25 cellular contexts compared by ENCODE assay signal in the genomic region with DNA sequence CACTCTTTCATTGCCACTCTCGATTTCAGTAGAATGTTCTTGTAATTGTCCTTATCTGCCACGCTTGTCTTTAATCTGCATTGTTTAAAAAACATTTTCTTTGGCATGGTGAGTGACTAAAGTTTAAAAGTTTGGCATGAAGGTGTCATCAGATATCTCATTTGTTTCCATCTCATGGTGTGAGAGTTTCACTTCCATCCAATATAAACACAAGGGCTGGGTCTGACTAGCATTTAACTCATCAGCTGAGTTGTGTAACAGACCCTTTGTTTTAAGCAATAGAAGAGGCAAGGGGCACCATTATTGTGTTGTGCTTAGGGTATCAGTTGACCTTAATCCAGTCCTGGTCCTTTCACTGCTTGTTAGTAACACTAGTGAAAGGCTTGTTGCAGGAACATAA. TPM values are rescaled to one million over a fixed set of nuclear protein-coding genes. Genes with fewer than 3 reads are reported as not detected.
DNase-seq lines count a peak whose midpoint lies in the region; ATAC-seq, FAIRE-seq and TF ChIP-seq lines count a peak whose summit lies in the region.
"Had no signal": no experiment of that assay in that cellular context is flagged by ENCODE, and none has a peak within 500 bp of the region (broad histone marks: within the 10 kb centered on the region; RNA-seq: fewer than 3 reads in every experiment).

No MANE protein-coding gene starts in this region.

- no peak overlapping the region for H3K27ac ChIP-seq in upper lobe of right lung
- H3K27ac ChIP-seq: adrenal gland; BLaER1 treated with 17β-estradiol and CSF1 and Interleukin-3, amounts not matched to agents 10 nM and 100 nM; spleen had no signal

- H3K36me3 ChIP-seq in bronchial epithelial cell (ENCODE audit: control insufficient read depth, insufficient read depth, low read length) (no peaks in the 10 kb centered on the region), upper lobe of right lung (no peaks in the 10 kb centered on the region)
- H3K36me3 ChIP-seq: adrenal gland; BLaER1 treated with 17β-estradiol and CSF1 and Interleukin-3, amounts not matched to agents 10 nM and 100 nM; spleen had no signal

- TF ChIP-seq CTCF in bronchial epithelial cell (IDR thresholded peaks at IDR 0.05; ENCODE audit: insufficient read depth, low read length, severe bottlenecking): no peak
- no peak for TF ChIP-seq CTCF in upper lobe of right lung (IDR thresholded peaks at IDR 0.05)

- H3K4me1 ChIP-seq in upper lobe of right lung: no peaks in the 10 kb centered on the region
- H3K4me1 ChIP-seq: adrenal gland had no signal

- ATAC-seq in HG02642 (IDR thresholded peaks at IDR 0.05; ENCODE audit: poor library complexity, unreplicated experiment): no peak
- no peak for ATAC-seq in upper lobe of right lung
- ATAC-seq: left cardiac atrium had no signal

- intact Hi-C loops in upper lobe of right lung (cut with DNase I): no loop called here

- DNase-seq in EH (ENCODE audit: low read depth) (peak; percentile 64), NOMO-1 treated with DMSO at 0.1 percent for 48 hours (lab: John Stamatoyannopoulos, UW; ENCODE audit: unreplicated experiment) (peak; percentile 92), bronchial epithelial cell (ENCODE audit: low read depth) (peak; percentile 61), fibroblast of the conjunctiva (ENCODE audit: low read depth) (peak; percentile 22), KG1 (lab: John Stamatoyannopoulos, UW) (no peak), upper lobe of right lung (no peak)
- no peak for DNase-seq in activated naive CD4-positive, alpha-beta T cell (lab: John Stamatoyannopoulos, UW)
- DNase-seq: ACHN; activated CD4-positive, CD25-positive, alpha-beta regulatory T cell treated with anti-CD3 and anti-CD28 coated beads, Interleukin-2, amount 50 U/mL, for 72 hours; activated CD8-positive, alpha-beta memory T cell treated with anti-CD3 and anti-CD28 coated beads for 24 hours; activated T-cell treated with anti-CD3 and anti-CD28 coated beads, Interleukin-2, amount 50 U/mL, for 24 hours; adrenal gland; Calu3; left cardiac atrium; MM.1S; naive B cell; NCI-H1694 treated with DMSO at 0.1 percent for 48 hours; retina; Right ventricle myocardium superior; spleen; stimulated activated CD4-positive, alpha-beta T cell treated with anti-CD3 and anti-CD28 coated beads, Interleukin-4, amount 100 ng/mL, for 24 hours; stimulated activated naive CD4-positive, alpha-beta T cell treated with Interleukin-2 at 50 U/mL for 16 hours; SW 1271 had no signal

- H3K27me3 ChIP-seq in bronchial epithelial cell (ENCODE audit: control insufficient read depth, insufficient read depth, low read length): no peaks in the 10 kb centered on the region
- H3K27me3 ChIP-seq in upper lobe of right lung: no peaks in the 10 kb centered on the region
- H3K27me3 ChIP-seq: adrenal gland; BLaER1 treated with 17β-estradiol and CSF1 and Interleukin-3, amounts not matched to agents 10 nM and 100 nM; spleen had no signal

- no peaks in the 10 kb centered on the region for H3K9me3 ChIP-seq in upper lobe of right lung

- H3K4me3 ChIP-seq in bronchial epithelial cell (ENCODE audit: low read depth, low read length) (no peak overlapping the region), upper lobe of right lung (no peak overlapping the region)
- H3K4me3 ChIP-seq: adrenal gland; BLaER1 treated with 17β-estradiol and CSF1 and Interleukin-3, amounts not matched to agents 10 nM and 100 nM; spleen had no signal

- FAIRE-seq in bronchial epithelial cell (lab: Jason Lieb, UNC): no peak

RNA-seq across cellular contexts. Expression of gene IL12A, which starts 49.9 kb away (rescaled TPM):
- total RNA-seq in bronchial epithelial cell (0.26 TPM in 2 replicates), upper lobe of right lung (0.96 TPM)

Comparison
In these comparisons a context has a peak if more than half of its experiments do, and no peak if none do; other contexts are left out.
1. DNase-seq: peak in EH (single experiment), NOMO-1 treated with DMSO at 0.1 percent for 48 hours (single experiment), bronchial epithelial cell (single experiment) and fibroblast of the conjunctiva (single experiment); none in activated naive CD4-positive, alpha-beta T cell (0 of 4), KG1 (single experiment) and upper lobe of right lung (single experiment).